Comparison of ENCODE assay signal across 8 cellular contexts in genomic region chr6:143060806-143061596, GRCh38. TPM values are rescaled to one million over a fixed set of nuclear protein-coding genes. Genes with fewer than 3 reads are reported as not detected.
DNase-seq lines count a peak whose midpoint lies in the region; ATAC-seq, FAIRE-seq and TF ChIP-seq lines count a peak whose summit lies in the region.

A gene with protein sequence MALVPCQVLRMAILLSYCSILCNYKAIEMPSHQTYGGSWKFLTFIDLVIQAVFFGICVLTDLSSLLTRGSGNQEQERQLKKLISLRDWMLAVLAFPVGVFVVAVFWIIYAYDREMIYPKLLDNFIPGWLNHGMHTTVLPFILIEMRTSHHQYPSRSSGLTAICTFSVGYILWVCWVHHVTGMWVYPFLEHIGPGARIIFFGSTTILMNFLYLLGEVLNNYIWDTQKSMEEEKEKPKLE (plus strand): TSS chr6:143060889. CDS start chr6:143060926, 37 bp downstream.

- ATAC-seq in GM19468 (IDR thresholded peaks at IDR 0.05; ENCODE audit: extremely low read depth, unreplicated experiment): peak; percentile 28
- peak; percentile 77 for ATAC-seq in T-helper 17 cell
- ATAC-seq in GM12878: peak; percentile 77

- H3K36me3 Mint-ChIP-seq in T-helper 17 cell (ENCODE audit: low read depth): peaks cover 2% of the 10 kb centered on the region

- POLR2A ChIA-PET in GM12878 (lab: Charles Lee): interaction anchor here (0.7 to 1.6 kb wide), 4 partner anchors 35 to 116 kb away, joined by 3 to 6 read pairs (median 3); partner anchors contain the start of gene HIVEP2

- peak; percentile 71 for FAIRE-seq in GM12878 (lab: Jason Lieb, UNC)

- RAD21 ChIA-PET in GM12878 (lab: Charles Lee; ENCODE audit: unreplicated experiment): interaction anchor here (1.2 to 1.7 kb wide), 3 partner anchors 34 to 218 kb away, joined by 3 to 7 read pairs (median 4); no protein-coding TSS in a partner anchor

- BruUV-seq in GM12878 (replicated peaks; lab: Mats Ljungman, UMichigan): no TSS peak

- peak within 1 kb of the TSS; percentile 94 for H2AFZ ChIP-seq in GM12878 (ENCODE audit: control insufficient read depth, low read depth, low read length)

- no peaks in the 10 kb centered on the region for H3K36me3 ChIP-seq in GM12878 (ENCODE audit: control insufficient read depth in 2 of 2, insufficient read depth in 2 of 2, low read length in 1 of 2)
- H3K36me3 ChIP-seq in iPS-20b (ENCODE audit: insufficient read depth, low read depth, low read length): no peaks in the 10 kb centered on the region
- no peaks in the 10 kb centered on the region for H3K36me3 ChIP-seq in spleen

- in situ Hi-C loops in GM12878 (cut with MboI): no loop called here

- H3K4me2 ChIP-seq in GM12878 (ENCODE audit: control insufficient read depth, insufficient read depth): peak within 1 kb of the TSS; percentile 86

- intact Hi-C loops in GM12878 (cut with micrococcal nuclease; ENCODE audit: unreplicated experiment) (loop anchor here (2.0 kb wide), 1 partner anchor 114 kb away; no protein-coding TSS in a partner anchor), spleen (cut with DNase I; ENCODE audit: low total_unique reads) (no loop called here)

- H3K4me3 Mint-ChIP-seq in T-helper 17 cell: peak within 1 kb of the TSS; percentile 92

- H3K9ac ChIP-seq in GM12878 (ENCODE audit: control insufficient read depth, insufficient read depth, low read length): peak within 1 kb of the TSS; percentile 86
- peak within 1 kb of the TSS; percentile 87; the same call in 1 of the 2 replicates for H3K9ac ChIP-seq in iPS-20b (ENCODE audit: low read depth, low read length)

- TF ChIP-seq POLR2A in GM12878 (IDR thresholded peaks at IDR 0.05; ENCODE audit: low read depth, low read length): peak; percentile 70
- TF ChIP-seq POLR2A in spleen (IDR thresholded peaks at IDR 0.05): no peak

- H3K4me3 ChIP-seq in GM12878 (peak within 1 kb of the TSS; percentile 93), iPS-20b (ENCODE audit: low read length) (peak within 1 kb of the TSS; percentile 86), spleen (peak within 1 kb of the TSS; percentile 58 to 82 (median 73))

- H3K27ac Mint-ChIP-seq in T-helper 17 cell: peak within 1 kb of the TSS; percentile 94

- CTCF ChIA-PET in GM12878 (lab: Yijun Ruan, JAX): interaction anchor here (1.3 kb wide), 1 partner anchor 14 kb away, joined by 3 read pairs; no protein-coding TSS in a partner anchor

- 1% methylated on average over 33 of the region's 50 CpGs for WGBS in GM12878 (ENCODE audit: insufficient coverage, insufficient replicate concordance, low lambda C conversion rate, missing lambda C conversion rate)
- 8 to 45% (median 16%) methylated on average over 9 to 50 of the region's 50 CpGs for WGBS in spleen, 5 donors

- no peak for TF ChIP-seq RAD21 in GM12878 (IDR thresholded peaks at IDR 0.05; ENCODE audit: insufficient read depth, low read depth, low read length)

- TF ChIP-seq CTCF in GM12878 (IDR thresholded peaks at IDR 0.05 in 2 of 3, conservative IDR thresholded peaks at IDR 0.05 in 1 of 3; ENCODE audit: control insufficient read depth in 2 of 3, extremely low read depth in 1 of 3, insufficient read depth in 1 of 3, low read depth in 3 of 3, low read length in 3 of 3) (no peak), spleen (IDR thresholded peaks at IDR 0.05 in 8 of 11, conservative IDR thresholded peaks at IDR 0.05 in 3 of 11) (no peak)

- H3K27me3 ChIP-seq in GM12878 (replicated peaks in 1 of 2; ENCODE audit: control insufficient read depth in 2 of 2, insufficient read depth in 2 of 2, low read length in 1 of 2) (no peaks in the 10 kb centered on the region), iPS-20b (ENCODE audit: insufficient read depth, low read length) (no peaks in the 10 kb centered on the region), spleen (replicated peaks in 1 of 7) (no peaks in the 10 kb centered on the region)

- SMC1A ChIA-PET in GM12878 (lab: Charles Lee; ENCODE audit: uncharacterized antibody, unreplicated experiment): interaction anchor here (0.8 kb wide), 1 partner anchor 154 kb away, joined by 3 read pairs; no protein-coding TSS in a partner anchor

- peaks cover 21% of the 10 kb centered on the region for H3K4me1 Mint-ChIP-seq in T-helper 17 cell

- no peaks in the 10 kb centered on the region for H4K20me1 ChIP-seq in GM12878 (ENCODE audit: control insufficient read depth, insufficient read depth)

- H3K27me3 Mint-ChIP-seq in T-helper 17 cell: no peaks in the 10 kb centered on the region

- no peak for TF ChIP-seq EP300 in GM12878 (IDR thresholded peaks at IDR 0.05; ENCODE audit: borderline replicate concordance in 1 of 2, control insufficient read depth in 1 of 2, low read depth in 2 of 2, low read length in 2 of 2)

- H3K4me1 ChIP-seq in GM12878 (ENCODE audit: control insufficient read depth, insufficient read depth, low read length) (peaks cover 13% of the 10 kb centered on the region; the same call in 1 of the 2 replicates), iPS-20b (ENCODE audit: insufficient read depth, low read length) (peaks cover 28% of the 10 kb centered on the region), spleen (peaks cover 0 to 26% (median 21%) of the 10 kb centered on the region in 6 donors)

- DNase-seq in COLO829 (ENCODE audit: low spot score): peak; percentile 24
- peak; percentile 64 for DNase-seq in HPDE6-E6E7 (ENCODE audit: extremely low spot score)
- DNase-seq in T-helper 17 cell: peak; percentile 44 to 63 (median 55)
- DNase-seq in GM12878 (ENCODE audit: low read depth, low spot score): no peak
- DNase-seq in spleen: peak; percentile 94
- no peak for DNase-seq in MV-4-11 (lab: John Stamatoyannopoulos, UW)

- H3K9me3 ChIP-seq in T-helper 17 cell (ENCODE audit: control insufficient read depth, low read length, poor library complexity, severe bottlenecking) (no peaks in the 10 kb centered on the region), GM12878 (replicated peaks; ENCODE audit: control insufficient read depth, insufficient read depth, low read length) (no peaks in the 10 kb centered on the region), iPS-20b (ENCODE audit: insufficient read depth, low read depth, low read length) (no peaks in the 10 kb centered on the region), spleen (no peaks in the 10 kb centered on the region)

- peaks cover 5% of the 10 kb centered on the region; the same call in 1 of the 2 replicates for H3K79me2 ChIP-seq in GM12878 (ENCODE audit: control insufficient read depth, insufficient read depth, low read length)

- H3K27ac ChIP-seq in GM12878 (ENCODE audit: control insufficient read depth, insufficient read depth): peak within 1 kb of the TSS; percentile 77
- H3K27ac ChIP-seq in iPS-20b (ENCODE audit: low read length): peak within 1 kb of the TSS; percentile 39
- H3K27ac ChIP-seq in spleen: peak within 1 kb of the TSS; percentile 74 to 95 (median 94)

TF ChIP-seq in GM12878, 131 proteins besides CTCF, POLR2A, EP300 and RAD21 (continues in another document):
- TF ChIP-seq MTA2 (IDR thresholded peaks at IDR 0.05; ENCODE audit: low read depth) (peak; percentile 7; the same call in 1 of the 2 replicates), ZSCAN29 (IDR thresholded peaks at IDR 0.05) (no peak)
- TF ChIP-seq, protein P1, sequence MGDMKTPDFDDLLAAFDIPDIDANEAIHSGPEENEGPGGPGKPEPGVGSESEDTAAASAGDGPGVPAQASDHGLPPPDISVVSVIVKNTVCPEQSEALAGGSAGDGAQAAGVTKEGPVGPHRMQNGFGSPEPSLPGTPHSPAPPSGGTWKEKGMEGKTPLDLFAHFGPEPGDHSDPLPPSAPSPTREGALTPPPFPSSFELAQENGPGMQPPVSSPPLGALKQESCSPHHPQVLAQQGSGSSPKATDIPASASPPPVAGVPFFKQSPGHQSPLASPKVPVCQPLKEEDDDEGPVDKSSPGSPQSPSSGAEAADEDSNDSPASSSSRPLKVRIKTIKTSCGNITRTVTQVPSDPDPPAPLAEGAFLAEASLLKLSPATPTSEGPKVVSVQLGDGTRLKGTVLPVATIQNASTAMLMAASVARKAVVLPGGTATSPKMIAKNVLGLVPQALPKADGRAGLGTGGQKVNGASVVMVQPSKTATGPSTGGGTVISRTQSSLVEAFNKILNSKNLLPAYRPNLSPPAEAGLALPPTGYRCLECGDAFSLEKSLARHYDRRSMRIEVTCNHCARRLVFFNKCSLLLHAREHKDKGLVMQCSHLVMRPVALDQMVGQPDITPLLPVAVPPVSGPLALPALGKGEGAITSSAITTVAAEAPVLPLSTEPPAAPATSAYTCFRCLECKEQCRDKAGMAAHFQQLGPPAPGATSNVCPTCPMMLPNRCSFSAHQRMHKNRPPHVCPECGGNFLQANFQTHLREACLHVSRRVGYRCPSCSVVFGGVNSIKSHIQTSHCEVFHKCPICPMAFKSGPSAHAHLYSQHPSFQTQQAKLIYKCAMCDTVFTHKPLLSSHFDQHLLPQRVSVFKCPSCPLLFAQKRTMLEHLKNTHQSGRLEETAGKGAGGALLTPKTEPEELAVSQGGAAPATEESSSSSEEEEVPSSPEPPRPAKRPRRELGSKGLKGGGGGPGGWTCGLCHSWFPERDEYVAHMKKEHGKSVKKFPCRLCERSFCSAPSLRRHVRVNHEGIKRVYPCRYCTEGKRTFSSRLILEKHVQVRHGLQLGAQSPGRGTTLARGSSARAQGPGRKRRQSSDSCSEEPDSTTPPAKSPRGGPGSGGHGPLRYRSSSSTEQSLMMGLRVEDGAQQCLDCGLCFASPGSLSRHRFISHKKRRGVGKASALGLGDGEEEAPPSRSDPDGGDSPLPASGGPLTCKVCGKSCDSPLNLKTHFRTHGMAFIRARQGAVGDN (IDR thresholded peaks at IDR 0.05): no peak

RNA-seq across cellular contexts. Expression of the gene that starts here (rescaled TPM):
- total RNA-seq in T-helper 17 cell (10 to 100 TPM in 1 of 2 donors, 1 to 10 TPM in 1; 7.9 to 16.5 TPM), GM12878 (2014; rRNA removed) (36.4 and 38.9 TPM in 2 replicates), GM12878 (2014; rRNA removed; fragmentation: Illumina TruSeq; extraction: Trizol) (39.0 and 40.8 TPM in 2 replicates), GM12878 (2021) (34.9 and 35.2 TPM in 2 replicates), spleen (10 to 100 TPM; 22.1 to 38.0 (median 34.0) TPM)
- 18.0 and 20.4 TPM in 2 replicates for total RNA-seq in GM12878 (2013; cell fraction: nucleolus; rRNA removed)
- polyA plus RNA-seq in GM12878 (2011; ENCODE audit: low read depth): 16.7 TPM
- polyA plus RNA-seq in GM12878 (2011; rRNA removed) (21.2 and 27.0 TPM in 2 replicates), GM12878 (2014; fragmentation: Illumina TruSeq; extraction: Trizol) (46.2 and 50.5 TPM in 2 replicates), GM12878 (2014; fragmentation: Nextera tagmentation; extraction: Ambion mirVana) (10 to 100 TPM; 66.4 to 74.5 TPM), GM12878 (2014; rRNA removed) (31.7 and 36.4 TPM in 2 replicates), GM12878 (2016; fragmentation: Nextera tagmentation; extraction: Ambion mirVana) (10 to 100 TPM; 32.1 to 33.5 TPM), spleen (10 to 100 TPM; 14.3 to 15.3 (median 15.2) TPM)
- 24.4 and 26.5 TPM in 2 replicates for polyA plus RNA-seq in GM12878 (2011; cell fraction: cytosol; rRNA removed)
- 13.4 and 14.7 TPM in 2 replicates for polyA plus RNA-seq in GM12878 (2011; cell fraction: nucleus; rRNA removed)
- polyA plus RNA-seq in GM12878 (2012): 22.0 and 22.3 TPM in 2 replicates
- 12.1 and 13.1 TPM in 2 replicates for polyA minus RNA-seq in GM12878 (2011; rRNA and poly(A)+ RNA removed)
- 4.3 and 6.0 TPM in 2 replicates for polyA minus RNA-seq in GM12878 (2011; cell fraction: cytosol; rRNA and poly(A)+ RNA removed)
- polyA minus RNA-seq in GM12878 (2011; cell fraction: nucleus; rRNA and poly(A)+ RNA removed): 11.8 and 13.4 TPM in 2 replicates

Comparison
In these comparisons a context has a peak if more than half of its experiments do, and no peak if none do; other contexts are left out.
1. DNase-seq: peak in COLO829 (single experiment), HPDE6-E6E7 (single experiment), T-helper 17 cell (3 of 3) and spleen (single experiment); none in GM12878 (single experiment) and MV-4-11 (single experiment).
2. H3K27ac ChIP-seq: peak in every context shown above with its lines; median percentile 94 in spleen; 77 in GM12878; 39 in iPS-20b.
3. Peak in every context shown above with its lines, with median percentiles within 50 percentile points of each other: ATAC-seq and H3K4me3 ChIP-seq.